Comparison of ENCODE assay signal across 9 cellular contexts in genomic region chr16:4053663-4054479, GRCh38.
DNase-seq lines count a peak whose midpoint lies in the region; ATAC-seq and TF ChIP-seq lines count a peak whose summit lies in the region.
"Had no signal": no experiment of that assay in that cellular context is flagged by ENCODE, and none has a peak within 500 bp of the region (broad histone marks: within the 10 kb centered on the region; RNA-seq: fewer than 3 reads in every experiment).

No MANE protein-coding gene starts in this region.

- no peak overlapping the region for H3K27ac Mint-ChIP-seq in activated CD8-positive, alpha-beta memory T cell treated with anti-CD3 and anti-CD28 coated beads, Interleukin-2, amount 10 ng/mL, durations not matched to agents 7 days and 5 days

- in situ Hi-C loops in ACHN (cut with HindIII; ENCODE audit: low pct_ligation_motif_present, low pct_unique_long_range_greater_than_20kb, low sequenced_read_pairs) = no loop called here

- H3K27me3 ChIP-seq in PC-9 (ENCODE audit: insufficient read depth, low read depth) = no peaks in the 10 kb centered on the region
- no peaks in the 10 kb centered on the region for H3K27me3 ChIP-seq in fibroblast of lung (ENCODE audit: control insufficient read depth, insufficient read depth, low read length)
- H3K27me3 ChIP-seq in rectal smooth muscle tissue (ENCODE audit: control insufficient read depth, insufficient read depth, low read length) = no peaks in the 10 kb centered on the region
- H3K27me3 ChIP-seq in SK-N-SH (ENCODE audit: insufficient read depth) = no peaks in the 10 kb centered on the region

- H4K20me1 ChIP-seq in PC-9 (ENCODE audit: insufficient read depth) (no peaks in the 10 kb centered on the region), fibroblast of lung (ENCODE audit: control insufficient read depth, extremely low read depth, insufficient read depth, low read length) (no peaks in the 10 kb centered on the region), SK-N-SH (ENCODE audit: insufficient read depth) (no peaks in the 10 kb centered on the region)

- H3K36me3 ChIP-seq in PC-9 (ENCODE audit: low read depth) (no peaks in the 10 kb centered on the region), fibroblast of lung (ENCODE audit: control insufficient read depth, insufficient read depth, low read length) (no peaks in the 10 kb centered on the region), rectal smooth muscle tissue (ENCODE audit: control insufficient read depth, insufficient read depth, low read length) (no peaks in the 10 kb centered on the region), SK-N-SH (replicated peaks in 1 of 2; ENCODE audit: control insufficient read depth in 1 of 2, insufficient read depth in 2 of 2, low read length in 1 of 2) (no peaks in the 10 kb centered on the region)

- no peak for TF ChIP-seq EP300 in SK-N-SH (IDR thresholded peaks at IDR 0.05; ENCODE audit: borderline replicate concordance in 1 of 2, low read depth in 1 of 2, low read length in 1 of 2)

- no peaks in the 10 kb centered on the region for H3K9me3 Mint-ChIP-seq in activated CD8-positive, alpha-beta memory T cell treated with anti-CD3 and anti-CD28 coated beads, Interleukin-2, amount 10 ng/mL, durations not matched to agents 7 days and 5 days (ENCODE audit: low read depth)
- H3K9me3 Mint-ChIP-seq: IgD-negative memory B cell had no signal

- H3K4me2 ChIP-seq in PC-9 (peak overlapping the region; percentile 68), fibroblast of lung (ENCODE audit: extremely low read depth, insufficient read depth, low read length) (peak overlapping the region; percentile 64), SK-N-SH (no peak overlapping the region)

- no TSS peak for BruUV-seq in PC-9 (replicated peaks; lab: Mats Ljungman, UMichigan)

- H3K9ac ChIP-seq in fibroblast of lung (ENCODE audit: insufficient read depth, low read length) = peak overlapping the region; percentile 11
- no peak overlapping the region for H3K9ac ChIP-seq in rectal smooth muscle tissue (ENCODE audit: low read length)
- no peak overlapping the region for H3K9ac ChIP-seq in SK-N-SH

- H3K9me3 ChIP-seq in PC-9 (ENCODE audit: insufficient read depth, low read depth) (no peaks in the 10 kb centered on the region), fibroblast of lung (ENCODE audit: control insufficient read depth, insufficient read depth, low read depth, low read length) (no peaks in the 10 kb centered on the region), SK-N-SH (no peaks in the 10 kb centered on the region)

- no peak for TF ChIP-seq CTCF in PC-9 (conservative IDR thresholded peaks at IDR 0.05)
- no peak for TF ChIP-seq CTCF in fibroblast of lung (conservative IDR thresholded peaks at IDR 0.05 in 1 of 2, IDR thresholded peaks at IDR 0.05 in 1 of 2; ENCODE audit: low read depth in 1 of 2, low read length in 2 of 2)
- no peak for TF ChIP-seq CTCF in SK-N-SH (IDR thresholded peaks at IDR 0.05)

- DNase-seq in HCEC 1CT (peak; percentile 90), PC-9 (peak; percentile 53 to 94), fibroblast of lung (ENCODE audit: low read depth in 2 of 2) (peak; percentile 80 to 91), SK-N-SH (no peak), ACHN (no peak)
- no peak for DNase-seq in activated CD8-positive, alpha-beta memory T cell treated with anti-CD3 and anti-CD28 coated beads, Interleukin-2, amount 10 ng/mL, durations not matched to agents 7 days and 5 days

- POLR2A ChIA-PET in PC-9 (lab: Charles Lee; ENCODE audit: unreplicated experiment) (interaction anchor here (0.6 kb wide), 1 partner anchor 173 kb away, joined by 16 read pairs; the partner anchor contains the start of gene CREBBP), SK-N-SH (lab: Yijun Ruan, JAX) (no interaction called here)

- intact Hi-C loops in PC-9 (cut with micrococcal nuclease; ENCODE audit: unreplicated experiment) = no loop called here

- no peak overlapping the region for H3K4me3 Mint-ChIP-seq in activated CD8-positive, alpha-beta memory T cell treated with anti-CD3 and anti-CD28 coated beads, Interleukin-2, amount 10 ng/mL, durations not matched to agents 7 days and 5 days
- H3K4me3 Mint-ChIP-seq: IgD-negative memory B cell had no signal

- H3F3A ChIP-seq in PC-9 (ENCODE audit: insufficient read depth, low read depth) (peaks cover 26% of the 10 kb centered on the region), SK-N-SH (replicated peaks; ENCODE audit: insufficient read depth) (no peaks in the 10 kb centered on the region)

- no peaks in the 10 kb centered on the region for H3K9me2 ChIP-seq in PC-9 (ENCODE audit: insufficient read depth)
- no peaks in the 10 kb centered on the region for H3K9me2 ChIP-seq in SK-N-SH

- H3K27ac ChIP-seq in PC-9 (peak overlapping the region; percentile 44), fibroblast of lung (ENCODE audit: insufficient read depth, low read length) (peak overlapping the region; percentile 84), rectal smooth muscle tissue (ENCODE audit: low read depth, low read length) (no peak overlapping the region), SK-N-SH (ENCODE audit: low read depth in 2 of 2, low read length in 1 of 2) (no peak overlapping the region)

- CTCF ChIA-PET in PC-9 (lab: Charles Lee) (interaction anchor here (0.5 to 1.0 kb wide), 3 partner anchors 41 to 200 kb away, joined by 3 to 4 read pairs (median 4); no protein-coding TSS in a partner anchor), SK-N-SH (lab: Yijun Ruan, JAX) (no interaction called here)
- CTCF ChIA-PET in activated CD8-positive, alpha-beta memory T cell treated with anti-CD3 and anti-CD28 coated beads, Interleukin-2, amount 10 ng/mL, durations not matched to agents 7 days and 5 days (lab: Charles Lee) = no interaction called here

- no peaks in the 10 kb centered on the region for H3K27me3 Mint-ChIP-seq in activated CD8-positive, alpha-beta memory T cell treated with anti-CD3 and anti-CD28 coated beads, Interleukin-2, amount 10 ng/mL, durations not matched to agents 7 days and 5 days

- no peak for TF ChIP-seq RAD21 in SK-N-SH (IDR thresholded peaks at IDR 0.05; ENCODE audit: low read length)

- H3K4me1 ChIP-seq in PC-9 (replicated peaks; ENCODE audit: insufficient read depth) (peaks cover 27% of the 10 kb centered on the region), fibroblast of lung (ENCODE audit: control insufficient read depth, extremely low read depth, insufficient read depth, low read length) (peaks cover 12% of the 10 kb centered on the region), rectal smooth muscle tissue (ENCODE audit: control insufficient read depth, insufficient read depth, low read length) (no peaks in the 10 kb centered on the region), SK-N-SH (ENCODE audit: control insufficient read depth in 1 of 2, insufficient read depth in 2 of 2, low read depth in 1 of 2, low read length in 1 of 2) (no peaks in the 10 kb centered on the region; a peak in 2 of 4 replicates)

- H2AFZ ChIP-seq in PC-9 = peak overlapping the region; percentile 27
- no peak overlapping the region for H2AFZ ChIP-seq in fibroblast of lung (ENCODE audit: low read length)
- H2AFZ ChIP-seq in SK-N-SH (ENCODE audit: low read depth) = no peak overlapping the region

- WGBS in SK-N-SH (ENCODE audit: low lambda C conversion rate) = 70% methylated on average over 22 of the region's 22 CpGs

- peak overlapping the region; percentile 41; the same call in 1 of the 2 replicates for H3K4me3 ChIP-seq in PC-9
- H3K4me3 ChIP-seq in fibroblast of lung (replicated peaks in 1 of 4; ENCODE audit: control extremely low read depth in 1 of 4, insufficient read depth in 1 of 4, low read depth in 3 of 4, low read length in 4 of 4) = peak overlapping the region in 3 of 4 experiments; percentile 13 to 39 (median 15)
- H3K4me3 ChIP-seq in rectal smooth muscle tissue (ENCODE audit: low read length) = peak overlapping the region; percentile 56
- no peak overlapping the region for H3K4me3 ChIP-seq in SK-N-SH (ENCODE audit: low read depth in 2 of 2, low read length in 1 of 2)

- H3K36me3 Mint-ChIP-seq in activated CD8-positive, alpha-beta memory T cell treated with anti-CD3 and anti-CD28 coated beads, Interleukin-2, amount 10 ng/mL, durations not matched to agents 7 days and 5 days = peaks cover 1% of the 10 kb centered on the region
- H3K36me3 Mint-ChIP-seq: IgD-negative memory B cell had no signal

- no peak for ATAC-seq in GM18907 (IDR thresholded peaks at IDR 0.05; ENCODE audit: unreplicated experiment)
- ATAC-seq in activated CD8-positive, alpha-beta memory T cell treated with anti-CD3 and anti-CD28 coated beads, Interleukin-2, amount 10 ng/mL, durations not matched to agents 7 days and 5 days = no peak

- no peaks in the 10 kb centered on the region for H3K79me2 ChIP-seq in PC-9 (ENCODE audit: low read depth)
- H3K79me2 ChIP-seq in fibroblast of lung (ENCODE audit: control insufficient read depth, insufficient read depth, low read length) = no peaks in the 10 kb centered on the region
- H3K79me2 ChIP-seq in SK-N-SH (ENCODE audit: insufficient read depth) = no peaks in the 10 kb centered on the region

- peaks cover 6% of the 10 kb centered on the region for H3K4me1 Mint-ChIP-seq in activated CD8-positive, alpha-beta memory T cell treated with anti-CD3 and anti-CD28 coated beads, Interleukin-2, amount 10 ng/mL, durations not matched to agents 7 days and 5 days
- H3K4me1 Mint-ChIP-seq: IgD-negative memory B cell had no signal

TF ChIP-seq in SK-N-SH, 30 proteins besides CTCF, POLR2A, EP300 and RAD21:
- TF ChIP-seq ELF1 (IDR thresholded peaks at IDR 0.05) = no peak
TF ChIP-seq in SK-N-SH: peak in this region for 0.

Comparison
In these comparisons a context has a peak if more than half of its experiments do, and no peak if none do; other contexts are left out.
1. DNase-seq: peak in HCEC 1CT (single experiment), PC-9 (2 of 2) and fibroblast of lung (2 of 2); none in SK-N-SH (single experiment), ACHN (single experiment) and activated CD8-positive, alpha-beta memory T cell treated with anti-CD3 and anti-CD28 coated beads, Interleukin-2, amount 10 ng/mL, durations not matched to agents 7 days and 5 days (single experiment).
2. H3K27ac ChIP-seq: peak in PC-9 (single experiment) and fibroblast of lung (single experiment); none in rectal smooth muscle tissue (single experiment) and SK-N-SH (0 of 2).
3. H3K4me3 ChIP-seq: peak in PC-9 (single experiment), fibroblast of lung (3 of 4) and rectal smooth muscle tissue (single experiment); none in SK-N-SH (0 of 2).